In genomic region chr11:26550022-26550421, GRCh38 we compare ENCODE assay signal across 27 cellular contexts. TPM values are rescaled to one million over a fixed set of nuclear protein-coding genes. Genes with fewer than 3 reads are reported as not detected.
"Had no signal": no experiment of that assay in that cellular context is flagged by ENCODE, and none has a peak within 500 bp of the region (broad histone marks: within the 10 kb centered on the region; RNA-seq: fewer than 3 reads in every experiment).

No MANE protein-coding gene starts in this region.

- H3K36me3 ChIP-seq: left ventricle myocardium inferior, neural progenitor cell, neutrophil, right atrium auricular region, right lobe of liver, suprapubic skin, thoracic aorta, tibial artery, upper lobe of right lung had no signal

- FAIRE-seq: urothelium cell line had no signal

- H3K4me2 ChIP-seq: neural progenitor cell had no signal

- H3K4me3 ChIP-seq: left ventricle myocardium inferior, lung, neural progenitor cell, right atrium auricular region, right lobe of liver, suprapubic skin, thoracic aorta, tibial artery, upper lobe of right lung had no signal

- H3K27me3 ChIP-seq: neural progenitor cell, neutrophil, right atrium auricular region, right lobe of liver, suprapubic skin, tibial artery, upper lobe of right lung had no signal

- H3K9me3 ChIP-seq: left ventricle myocardium inferior, neutrophil, right atrium auricular region, right lobe of liver, suprapubic skin, thoracic aorta, tibial artery, upper lobe of right lung had no signal

- H3K27ac ChIP-seq: left ventricle myocardium inferior, neural progenitor cell, neutrophil, right atrium auricular region, right lobe of liver, suprapubic skin, thoracic aorta, tibial artery, upper lobe of right lung had no signal

- H3K4me1 ChIP-seq: left ventricle myocardium inferior, neural progenitor cell, right atrium auricular region, right lobe of liver, suprapubic skin, tibial artery, upper lobe of right lung had no signal

- H2AFZ ChIP-seq: neural progenitor cell had no signal

- DNase-seq: hippocampal formation; left ventricle myocardium inferior; naive B cell; natural killer cell; nephron progenitor cell; occipital lobe; right lobe of liver; stimulated activated CD4-positive, alpha-beta T cell treated with anti-CD3 and anti-CD28 coated beads, Interleukin-4, amount 100 ng/mL, for 24 hours; stimulated activated naive CD4-positive, alpha-beta T cell; tibial artery; trophoblast cell; upper lobe of right lung had no signal

- ATAC-seq: natural killer cell; right lobe of liver; stimulated activated effector memory CD8-positive, alpha-beta T cell treated with anti-CD3 and anti-CD28 coated beads, Interleukin-12 subunit alpha, Interleukin-12 subunit beta, amount 100 ng/mL, for 72 hours; upper lobe of right lung had no signal

- H3K9ac ChIP-seq: neural progenitor cell had no signal

RNA-seq across cellular contexts. Expression of gene MUC15, which starts 22.0 kb away (rescaled TPM):
- total RNA-seq: kidney epithelial cell, left ventricle myocardium inferior, mononuclear cell, natural killer cell, occipital lobe, osteocyte, pulmonary artery endothelial cell, renal cortical epithelial cell, right atrium auricular region, right lobe of liver, skeletal muscle tissue, subcutaneous adipose tissue had no signal
